Comparison of ENCODE assay signal across 1 cellular context in the genomic region with DNA sequence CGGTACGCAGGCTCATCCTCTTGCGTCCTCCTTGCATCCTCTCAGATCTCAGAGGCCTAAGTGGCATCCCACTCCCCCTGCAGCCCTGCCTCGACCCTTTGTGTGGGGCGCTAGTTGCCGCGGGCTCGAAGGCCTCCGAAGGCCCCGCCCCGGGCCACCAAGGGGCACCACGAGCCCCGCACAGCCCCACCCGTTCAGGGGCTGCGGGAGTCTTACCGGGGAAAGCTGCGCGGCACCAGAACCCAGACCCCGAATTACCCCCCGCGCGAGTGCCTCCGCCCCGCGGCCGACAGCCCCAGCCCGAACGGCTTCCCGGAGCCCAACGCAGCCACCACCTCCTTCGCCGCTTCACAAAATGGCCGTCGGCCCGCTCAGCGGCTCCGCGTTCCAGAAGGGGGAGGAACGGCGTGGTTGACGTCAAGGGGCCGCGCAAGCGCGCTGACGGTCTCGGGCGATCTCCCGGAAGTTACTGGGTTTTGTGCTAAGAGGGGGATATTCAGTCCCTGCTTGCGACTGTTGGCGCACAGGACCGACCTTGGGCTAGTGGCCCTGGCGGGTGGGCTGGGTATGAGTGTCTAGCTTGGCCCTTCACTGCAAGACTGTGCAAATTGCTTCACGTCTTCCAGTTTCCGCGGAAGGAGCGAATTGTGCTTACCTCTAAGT.
TF ChIP-seq lines count a peak whose summit lies in the region.

CPNE1 (minus strand) TSS at position 357 of the 663 bp plus-strand sequence. CDS start 31,977 bp downstream, outside the sequence.
A gene with protein sequence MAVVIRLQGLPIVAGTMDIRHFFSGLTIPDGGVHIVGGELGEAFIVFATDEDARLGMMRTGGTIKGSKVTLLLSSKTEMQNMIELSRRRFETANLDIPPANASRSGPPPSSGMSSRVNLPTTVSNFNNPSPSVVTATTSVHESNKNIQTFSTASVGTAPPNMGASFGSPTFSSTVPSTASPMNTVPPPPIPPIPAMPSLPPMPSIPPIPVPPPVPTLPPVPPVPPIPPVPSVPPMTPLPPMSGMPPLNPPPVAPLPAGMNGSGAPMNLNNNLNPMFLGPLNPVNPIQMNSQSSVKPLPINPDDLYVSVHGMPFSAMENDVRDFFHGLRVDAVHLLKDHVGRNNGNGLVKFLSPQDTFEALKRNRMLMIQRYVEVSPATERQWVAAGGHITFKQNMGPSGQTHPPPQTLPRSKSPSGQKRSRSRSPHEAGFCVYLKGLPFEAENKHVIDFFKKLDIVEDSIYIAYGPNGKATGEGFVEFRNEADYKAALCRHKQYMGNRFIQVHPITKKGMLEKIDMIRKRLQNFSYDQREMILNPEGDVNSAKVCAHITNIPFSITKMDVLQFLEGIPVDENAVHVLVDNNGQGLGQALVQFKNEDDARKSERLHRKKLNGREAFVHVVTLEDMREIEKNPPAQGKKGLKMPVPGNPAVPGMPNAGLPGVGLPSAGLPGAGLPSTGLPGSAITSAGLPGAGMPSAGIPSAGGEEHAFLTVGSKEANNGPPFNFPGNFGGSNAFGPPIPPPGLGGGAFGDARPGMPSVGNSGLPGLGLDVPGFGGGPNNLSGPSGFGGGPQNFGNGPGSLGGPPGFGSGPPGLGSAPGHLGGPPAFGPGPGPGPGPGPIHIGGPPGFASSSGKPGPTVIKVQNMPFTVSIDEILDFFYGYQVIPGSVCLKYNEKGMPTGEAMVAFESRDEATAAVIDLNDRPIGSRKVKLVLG (minus strand): TSS at position 357 of the 663 bp plus-strand sequence. CDS start 9,578 bp downstream, outside the sequence.

TF ChIP-seq in HEK293, 187 proteins besides CTCF, POLR2A, EP300 and RAD21 (continued from another document and continues in another):
- TF ChIP-seq ZNF341 (tag by site-specific recombination; IDR thresholded peaks at IDR 0.05; ENCODE audit: low read depth): peak; percentile 46
- TF ChIP-seq ZNF501 (tag by site-specific recombination; IDR thresholded peaks at IDR 0.05): peak; percentile 73; the same call in 1 of the 2 replicates
- TF ChIP-seq ZBTB48 (tag by site-specific recombination; IDR thresholded peaks at IDR 0.05): no peak
- peak; percentile 66 for TF ChIP-seq ZBTB11 (tag by site-specific recombination; conservative IDR thresholded peaks at IDR 0.05; ENCODE audit: low read depth)
- TF ChIP-seq ZNF791 (tag by site-specific recombination; IDR thresholded peaks at IDR 0.05): no peak
- no peak for TF ChIP-seq ZNF701 (tag by site-specific recombination; IDR thresholded peaks at IDR 0.05)
- peak; percentile 88 for TF ChIP-seq KLF17 (tag by site-specific recombination; IDR thresholded peaks at IDR 0.05)
- TF ChIP-seq ZNF677 (tag by site-specific recombination; IDR thresholded peaks at IDR 0.05): no peak
- no peak for TF ChIP-seq REPIN1 (tag by site-specific recombination; IDR thresholded peaks at IDR 0.05; ENCODE audit: low read depth)
- no peak for TF ChIP-seq ZNF292 (tag by site-specific recombination; IDR thresholded peaks at IDR 0.05; ENCODE audit: borderline replicate concordance, low read depth)
- no peak for TF ChIP-seq TCF7L2 (IDR thresholded peaks at IDR 0.05; ENCODE audit: borderline replicate concordance, low read depth, low read length)
- TF ChIP-seq, protein P1, sequence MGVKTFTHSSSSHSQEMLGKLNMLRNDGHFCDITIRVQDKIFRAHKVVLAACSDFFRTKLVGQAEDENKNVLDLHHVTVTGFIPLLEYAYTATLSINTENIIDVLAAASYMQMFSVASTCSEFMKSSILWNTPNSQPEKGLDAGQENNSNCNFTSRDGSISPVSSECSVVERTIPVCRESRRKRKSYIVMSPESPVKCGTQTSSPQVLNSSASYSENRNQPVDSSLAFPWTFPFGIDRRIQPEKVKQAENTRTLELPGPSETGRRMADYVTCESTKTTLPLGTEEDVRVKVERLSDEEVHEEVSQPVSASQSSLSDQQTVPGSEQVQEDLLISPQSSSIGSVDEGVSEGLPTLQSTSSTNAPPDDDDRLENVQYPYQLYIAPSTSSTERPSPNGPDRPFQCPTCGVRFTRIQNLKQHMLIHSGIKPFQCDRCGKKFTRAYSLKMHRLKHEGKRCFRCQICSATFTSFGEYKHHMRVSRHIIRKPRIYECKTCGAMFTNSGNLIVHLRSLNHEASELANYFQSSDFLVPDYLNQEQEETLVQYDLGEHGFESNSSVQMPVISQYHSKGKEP (tag by site-specific recombination; IDR thresholded peaks at IDR 0.05): no peak
- no peak for TF ChIP-seq BCL11A (tag by site-specific recombination; IDR thresholded peaks at IDR 0.05; ENCODE audit: low read depth)
- TF ChIP-seq TRIM28 (IDR thresholded peaks at IDR 0.05; ENCODE audit: borderline replicate concordance, low read length): no peak
- no peak for TF ChIP-seq ZNF785 (tag by site-specific recombination; IDR thresholded peaks at IDR 0.05)
- no peak for TF ChIP-seq ZNF37A (tag by site-specific recombination; IDR thresholded peaks at IDR 0.05)
- no peak for TF ChIP-seq ZNF133 (tag by site-specific recombination; IDR thresholded peaks at IDR 0.05)
- TF ChIP-seq YY1 (tag by site-specific recombination; IDR thresholded peaks at IDR 0.05): peak; percentile 92
- peak; percentile 32; the same call in 1 of the 2 replicates for TF ChIP-seq KLF10 (tag by site-specific recombination; IDR thresholded peaks at IDR 0.05)
- TF ChIP-seq ZNF707 (tag by site-specific recombination; IDR thresholded peaks at IDR 0.05): no peak
- TF ChIP-seq ZNF658 (tag by site-specific recombination; IDR thresholded peaks at IDR 0.05): no peak
- peak; percentile 80 for TF ChIP-seq ZBTB17 (tag by site-specific recombination; IDR thresholded peaks at IDR 0.05)
- TF ChIP-seq, protein P2, sequence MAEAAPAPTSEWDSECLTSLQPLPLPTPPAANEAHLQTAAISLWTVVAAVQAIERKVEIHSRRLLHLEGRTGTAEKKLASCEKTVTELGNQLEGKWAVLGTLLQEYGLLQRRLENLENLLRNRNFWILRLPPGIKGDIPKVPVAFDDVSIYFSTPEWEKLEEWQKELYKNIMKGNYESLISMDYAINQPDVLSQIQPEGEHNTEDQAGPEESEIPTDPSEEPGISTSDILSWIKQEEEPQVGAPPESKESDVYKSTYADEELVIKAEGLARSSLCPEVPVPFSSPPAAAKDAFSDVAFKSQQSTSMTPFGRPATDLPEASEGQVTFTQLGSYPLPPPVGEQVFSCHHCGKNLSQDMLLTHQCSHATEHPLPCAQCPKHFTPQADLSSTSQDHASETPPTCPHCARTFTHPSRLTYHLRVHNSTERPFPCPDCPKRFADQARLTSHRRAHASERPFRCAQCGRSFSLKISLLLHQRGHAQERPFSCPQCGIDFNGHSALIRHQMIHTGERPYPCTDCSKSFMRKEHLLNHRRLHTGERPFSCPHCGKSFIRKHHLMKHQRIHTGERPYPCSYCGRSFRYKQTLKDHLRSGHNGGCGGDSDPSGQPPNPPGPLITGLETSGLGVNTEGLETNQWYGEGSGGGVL (tag by site-specific recombination; IDR thresholded peaks at IDR 0.05): no peak
- TF ChIP-seq SP2 (tag by site-specific recombination; IDR thresholded peaks at IDR 0.05): peak; percentile 66
- no peak for TF ChIP-seq ZNF792 (tag by site-specific recombination; IDR thresholded peaks at IDR 0.05)
- TF ChIP-seq ZNF169 (tag by site-specific recombination; IDR thresholded peaks at IDR 0.05): no peak
- peak; percentile 47; the same call in 1 of the 2 replicates for TF ChIP-seq WT1 (tag by site-specific recombination; IDR thresholded peaks at IDR 0.05)
- no peak for TF ChIP-seq ZNF239 (tag by site-specific recombination; IDR thresholded peaks at IDR 0.05)
- TF ChIP-seq, protein P3, sequence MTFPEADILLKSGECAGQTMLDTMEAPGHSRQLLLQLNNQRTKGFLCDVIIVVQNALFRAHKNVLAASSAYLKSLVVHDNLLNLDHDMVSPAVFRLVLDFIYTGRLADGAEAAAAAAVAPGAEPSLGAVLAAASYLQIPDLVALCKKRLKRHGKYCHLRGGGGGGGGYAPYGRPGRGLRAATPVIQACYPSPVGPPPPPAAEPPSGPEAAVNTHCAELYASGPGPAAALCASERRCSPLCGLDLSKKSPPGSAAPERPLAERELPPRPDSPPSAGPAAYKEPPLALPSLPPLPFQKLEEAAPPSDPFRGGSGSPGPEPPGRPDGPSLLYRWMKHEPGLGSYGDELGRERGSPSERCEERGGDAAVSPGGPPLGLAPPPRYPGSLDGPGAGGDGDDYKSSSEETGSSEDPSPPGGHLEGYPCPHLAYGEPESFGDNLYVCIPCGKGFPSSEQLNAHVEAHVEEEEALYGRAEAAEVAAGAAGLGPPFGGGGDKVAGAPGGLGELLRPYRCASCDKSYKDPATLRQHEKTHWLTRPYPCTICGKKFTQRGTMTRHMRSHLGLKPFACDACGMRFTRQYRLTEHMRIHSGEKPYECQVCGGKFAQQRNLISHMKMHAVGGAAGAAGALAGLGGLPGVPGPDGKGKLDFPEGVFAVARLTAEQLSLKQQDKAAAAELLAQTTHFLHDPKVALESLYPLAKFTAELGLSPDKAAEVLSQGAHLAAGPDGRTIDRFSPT (tag by site-specific recombination; IDR thresholded peaks at IDR 0.05): no peak
- no peak for TF ChIP-seq ZNF184 (tag by site-specific recombination; IDR thresholded peaks at IDR 0.05)
- no peak for TF ChIP-seq ZNF19 (tag by site-specific recombination; IDR thresholded peaks at IDR 0.05; ENCODE audit: low read depth)
- TF ChIP-seq GLI4 (tag by site-specific recombination; IDR thresholded peaks at IDR 0.05): no peak
- no peak for TF ChIP-seq ZNF544 (tag by site-specific recombination; IDR thresholded peaks at IDR 0.05)
- TF ChIP-seq ZNF629 (tag by site-specific recombination; IDR thresholded peaks at IDR 0.05): peak; percentile 94; the same call in 1 of the 2 replicates
- TF ChIP-seq, protein P4, sequence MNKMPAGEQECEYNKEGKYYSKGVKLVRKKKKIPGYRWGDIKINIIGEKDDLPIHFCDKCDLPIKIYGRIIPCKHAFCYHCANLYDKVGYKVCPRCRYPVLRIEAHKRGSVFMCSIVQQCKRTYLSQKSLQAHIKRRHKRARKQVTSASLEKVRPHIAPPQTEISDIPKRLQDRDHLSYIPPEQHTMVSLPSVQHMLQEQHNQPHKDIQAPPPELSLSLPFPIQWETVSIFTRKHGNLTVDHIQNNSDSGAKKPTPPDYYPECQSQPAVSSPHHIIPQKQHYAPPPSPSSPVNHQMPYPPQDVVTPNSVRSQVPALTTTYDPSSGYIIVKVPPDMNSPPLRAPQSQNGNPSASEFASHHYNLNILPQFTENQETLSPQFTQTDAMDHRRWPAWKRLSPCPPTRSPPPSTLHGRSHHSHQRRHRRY (tag by site-specific recombination; IDR thresholded peaks at IDR 0.05): no peak
- peak; percentile 64 for TF ChIP-seq SP3 (tag by site-specific recombination; IDR thresholded peaks at IDR 0.05)
- no peak for TF ChIP-seq ZNF473 (tag by site-specific recombination; IDR thresholded peaks at IDR 0.05)
- peak; percentile 4; the same call in 1 of the 2 replicates for TF ChIP-seq MZF1 (tag by site-specific recombination; IDR thresholded peaks at IDR 0.05; ENCODE audit: borderline replicate concordance)
- TF ChIP-seq ZNF146 (tag by site-specific recombination; IDR thresholded peaks at IDR 0.05): peak; percentile 12; the same call in 1 of the 2 replicates
- no peak for TF ChIP-seq EGR2 (tag by site-specific recombination; IDR thresholded peaks at IDR 0.05; ENCODE audit: low read depth)
- TF ChIP-seq ZNF112 (tag by site-specific recombination; IDR thresholded peaks at IDR 0.05): no peak
- no peak for TF ChIP-seq ZNF366 (tag by site-specific recombination; conservative IDR thresholded peaks at IDR 0.05)
- TF ChIP-seq ZNF391 (tag by site-specific recombination; IDR thresholded peaks at IDR 0.05; ENCODE audit: borderline replicate concordance, low read depth): peak; percentile 91; the same call in 1 of the 2 replicates
- TF ChIP-seq ZNF18 (tag by site-specific recombination; IDR thresholded peaks at IDR 0.05): no peak; the same call in 1 of the 2 replicates
